Comparison of ENCODE assay signal across 19 cellular contexts in the genomic region with DNA sequence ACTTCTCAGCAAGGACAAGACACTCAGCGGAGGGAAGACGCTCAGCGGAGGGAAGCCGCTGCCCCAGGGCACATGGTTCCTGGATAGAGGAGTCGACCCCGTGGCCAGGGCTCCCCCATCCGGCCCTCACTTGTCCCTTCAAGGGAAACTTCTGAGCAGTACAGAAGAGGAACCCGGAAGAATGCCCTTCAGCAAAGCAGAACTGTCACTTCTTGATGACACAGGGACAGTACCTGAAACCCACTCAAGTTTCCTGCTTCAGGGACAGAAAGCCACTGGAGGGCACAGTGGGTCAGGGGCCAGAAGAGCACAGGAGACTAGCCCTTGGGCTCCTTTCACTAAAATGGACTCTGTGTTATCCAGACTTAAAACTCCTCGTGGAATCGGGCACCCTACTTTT.
DNase-seq lines count a peak whose midpoint lies in the region; ATAC-seq and TF ChIP-seq lines count a peak whose summit lies in the region.
"Had no signal": no experiment of that assay in that cellular context is flagged by ENCODE, and none has a peak within 500 bp of the region (broad histone marks: within the 10 kb centered on the region; RNA-seq: fewer than 3 reads in every experiment).

No MANE protein-coding gene starts in this region.

- no peaks in the 10 kb centered on the region for H3K27me3 ChIP-seq in right cardiac atrium (ENCODE audit: control insufficient read depth, insufficient read depth)
- H3K27me3 ChIP-seq in layer of hippocampus (ENCODE audit: control insufficient read depth, insufficient read depth, low read length) = no peaks in the 10 kb centered on the region
- H3K27me3 ChIP-seq in naive thymus-derived CD4-positive, alpha-beta T cell (ENCODE audit: control insufficient read depth in 2 of 2, insufficient read depth in 2 of 2, low read length in 2 of 2) = no peaks in the 10 kb centered on the region
- H3K27me3 ChIP-seq in MM.1S (replicated peaks; ENCODE audit: insufficient read depth, low read length) = no peaks in the 10 kb centered on the region

- WGBS in right cardiac atrium = 76% methylated on average over 10 of the region's 10 CpGs

- peak overlapping the region; percentile 58 for H3K27ac Mint-ChIP-seq in stimulated activated effector memory CD8-positive, alpha-beta T cell treated with anti-CD3 and anti-CD28 coated beads, Interleukin-12 subunit alpha, Interleukin-12 subunit beta, amount 100 ng/mL, for 72 hours
- peak overlapping the region in 2 of 9 donors; percentile 38 to 52 for H3K27ac Mint-ChIP-seq in naive thymus-derived CD4-positive, alpha-beta T cell

- H4K20me1 ChIP-seq in MM.1S (ENCODE audit: insufficient read depth, low read length) = 0 out of 2 replicates have a peak, but pooled peaks cover 5% of the 10 kb centered on the region

- peaks cover 62% of the 10 kb centered on the region for H3K36me3 Mint-ChIP-seq in stimulated activated effector memory CD8-positive, alpha-beta T cell treated with anti-CD3 and anti-CD28 coated beads, Interleukin-12 subunit alpha, Interleukin-12 subunit beta, amount 100 ng/mL, for 72 hours
- H3K36me3 Mint-ChIP-seq in naive thymus-derived CD4-positive, alpha-beta T cell = peaks cover 3 to 13% (median 5%) of the 10 kb centered on the region in 5 donors
- H3K36me3 Mint-ChIP-seq: IgD-negative memory B cell had no signal

- no peak overlapping the region for H3K4me3 Mint-ChIP-seq in stimulated activated effector memory CD8-positive, alpha-beta T cell treated with anti-CD3 and anti-CD28 coated beads, Interleukin-12 subunit alpha, Interleukin-12 subunit beta, amount 100 ng/mL, for 72 hours
- H3K4me3 Mint-ChIP-seq in naive thymus-derived CD4-positive, alpha-beta T cell = no peak overlapping the region
- H3K4me3 Mint-ChIP-seq: CD4-positive, alpha-beta T cell had no signal

- intact Hi-C loops in right cardiac atrium (cut with DNase I) = loop anchor here in 1 of 4 donors (10.0 kb wide), 1 partner anchor 46 kb away; no protein-coding TSS in a partner anchor
- intact Hi-C loops in left ventricle myocardium superior (cut with micrococcal nuclease) = no loop called here
- intact Hi-C loops in naive thymus-derived CD4-positive, alpha-beta T cell (cut with micrococcal nuclease) = no loop called here

- no peak overlapping the region for H3K9ac ChIP-seq in MM.1S (ENCODE audit: low read length)

- H3K4me3 ChIP-seq in right cardiac atrium (ENCODE audit: low read length) = no peak overlapping the region
- H3K4me3 ChIP-seq in naive thymus-derived CD4-positive, alpha-beta T cell (ENCODE audit: low read length) = no peak overlapping the region
- no peak overlapping the region for H3K4me3 ChIP-seq in MM.1S (ENCODE audit: low read length)

- no peaks in the 10 kb centered on the region for H3K27me3 Mint-ChIP-seq in naive thymus-derived CD4-positive, alpha-beta T cell
- H3K27me3 Mint-ChIP-seq: CD4-positive, alpha-beta T cell; IgD-negative memory B cell had no signal

- peaks cover 8 to 90% (median 32%) of the 10 kb centered on the region in 3 experiments for H3K36me3 ChIP-seq in naive thymus-derived CD4-positive, alpha-beta T cell (ENCODE audit: control insufficient read depth in 2 of 3, insufficient read depth in 3 of 3, low read length in 3 of 3)
- H3K36me3 ChIP-seq in MM.1S (replicated peaks; ENCODE audit: insufficient read depth, low read length) = no peaks in the 10 kb centered on the region

- no peak overlapping the region for H2AFZ ChIP-seq in MM.1S (ENCODE audit: low read length)

- H3K27ac ChIP-seq in right cardiac atrium (ENCODE audit: low read length) (peak overlapping the region; percentile 21), layer of hippocampus (ENCODE audit: low read depth, low read length) (peak overlapping the region; percentile 23), MM.1S (ENCODE audit: low read length) (no peak overlapping the region)
- no peak overlapping the region for H3K27ac ChIP-seq in naive thymus-derived CD4-positive, alpha-beta T cell (ENCODE audit: low read depth, low read length)
- H3K27ac ChIP-seq: HL-60 had no signal

- no peak overlapping the region for H3K4me2 ChIP-seq in MM.1S (ENCODE audit: low read depth, low read length)

- DNase-seq in right cardiac atrium (no peak), left ventricle myocardium superior (no peak), NCI-H1417 treated with DMSO at 0.1 percent for 48 hours (lab: John Stamatoyannopoulos, UW) (no peak), MM.1S (no peak)
- DNase-seq in stimulated activated effector memory CD8-positive, alpha-beta T cell treated with anti-CD3 and anti-CD28 coated beads, Interleukin-12 subunit alpha, Interleukin-12 subunit beta, amount 100 ng/mL, for 72 hours (ENCODE audit: low spot score in 2 of 2) = no peak
- DNase-seq in naive thymus-derived CD4-positive, alpha-beta T cell = no peak
- DNase-seq: CD4-positive, alpha-beta T cell; kidney glomerular epithelial cell; midbrain; NCI-H187; NCI-H345; occipital lobe; T-helper 9 cell had no signal

- H3K9me2 ChIP-seq in MM.1S (replicated peaks; ENCODE audit: insufficient read depth, low read length) = no peaks in the 10 kb centered on the region

- H3K9me3 Mint-ChIP-seq in stimulated activated effector memory CD8-positive, alpha-beta T cell treated with anti-CD3 and anti-CD28 coated beads, Interleukin-12 subunit alpha, Interleukin-12 subunit beta, amount 100 ng/mL, for 72 hours = no peaks in the 10 kb centered on the region
- H3K9me3 Mint-ChIP-seq in naive thymus-derived CD4-positive, alpha-beta T cell = no peaks in the 10 kb centered on the region
- H3K9me3 Mint-ChIP-seq: CD4-positive, alpha-beta T cell; IgD-negative memory B cell had no signal

- H3K4me1 Mint-ChIP-seq in stimulated activated effector memory CD8-positive, alpha-beta T cell treated with anti-CD3 and anti-CD28 coated beads, Interleukin-12 subunit alpha, Interleukin-12 subunit beta, amount 100 ng/mL, for 72 hours = peaks cover 25% of the 10 kb centered on the region
- peaks cover 0 to 13% (median 0%) of the 10 kb centered on the region in 7 donors for H3K4me1 Mint-ChIP-seq in naive thymus-derived CD4-positive, alpha-beta T cell

- ATAC-seq in right cardiac atrium (no peak), left ventricle myocardium superior (no peak), GM18519 (IDR thresholded peaks at IDR 0.05; ENCODE audit: low FRiP score, unreplicated experiment) (no peak)
- no peak for ATAC-seq in stimulated activated effector memory CD8-positive, alpha-beta T cell treated with anti-CD3 and anti-CD28 coated beads, Interleukin-12 subunit alpha, Interleukin-12 subunit beta, amount 100 ng/mL, for 72 hours
- ATAC-seq in naive thymus-derived CD4-positive, alpha-beta T cell = no peak
- ATAC-seq: activated CD4-positive, CD25-positive, alpha-beta regulatory T cell treated with anti-CD3 and anti-CD28 coated beads, Interleukin-2, amount 50 U/mL, for 24 hours; Panc1 had no signal

- CTCF ChIA-PET in naive thymus-derived CD4-positive, alpha-beta T cell (lab: Charles Lee) = no interaction called here

- peaks cover 50% of the 10 kb centered on the region for H3K79me2 ChIP-seq in MM.1S (ENCODE audit: low read length)

- no peaks in the 10 kb centered on the region for H3K9me3 ChIP-seq in right cardiac atrium (ENCODE audit: control insufficient read depth, low read length)
- no peaks in the 10 kb centered on the region for H3K9me3 ChIP-seq in naive thymus-derived CD4-positive, alpha-beta T cell (ENCODE audit: control insufficient read depth in 2 of 3, low read length in 3 of 3)
- no peaks in the 10 kb centered on the region for H3K9me3 ChIP-seq in MM.1S (replicated peaks; ENCODE audit: insufficient read depth, low read length)

- POLR2A ChIA-PET in naive thymus-derived CD4-positive, alpha-beta T cell (lab: Charles Lee) = no interaction called here

- no peaks in the 10 kb centered on the region for H3F3A ChIP-seq in MM.1S (ENCODE audit: insufficient read depth, low read length)

- peaks cover 20% of the 10 kb centered on the region for H3K4me1 ChIP-seq in right cardiac atrium (ENCODE audit: control insufficient read depth, insufficient read depth, low read length)
- H3K4me1 ChIP-seq in naive thymus-derived CD4-positive, alpha-beta T cell (ENCODE audit: control insufficient read depth in 2 of 2, insufficient read depth in 2 of 2, low read length in 2 of 2) = no peaks in the 10 kb centered on the region
- H3K4me1 ChIP-seq in MM.1S (ENCODE audit: low read length) = no peaks in the 10 kb centered on the region

- TF ChIP-seq CTCF in MM.1S (IDR thresholded peaks at IDR 0.05; ENCODE audit: low read length) = no peak

Comparison
In these comparisons a context has a peak if more than half of its experiments do, and no peak if none do; other contexts are left out.
1. H3K27ac ChIP-seq: peak in right cardiac atrium (single experiment) and layer of hippocampus (single experiment); none in naive thymus-derived CD4-positive, alpha-beta T cell (single experiment) and MM.1S (single experiment).